Comparison of ENCODE assay signal across 1 cellular context in genomic region chr7:140404565-140405080, GRCh38.
TF ChIP-seq lines count a peak whose summit lies in the region.

No MANE protein-coding gene starts in this region.

TF ChIP-seq in HCT116, 20 proteins besides CTCF, POLR2A, EP300 and RAD21 (continued from another document):
- TF ChIP-seq CBX3 (IDR thresholded peaks at IDR 0.05; ENCODE audit: low read depth) (no peak), ZNF274 (IDR thresholded peaks at IDR 0.05; ENCODE audit: low read depth, low read length) (no peak), ATF3 (IDR thresholded peaks at IDR 0.05) (no peak), YY1 (IDR thresholded peaks at IDR 0.05; ENCODE audit: extremely low read depth, insufficient replicate concordance, low read depth, low read length) (no peak)
